In genomic region chr14:105858676-105859025, GRCh38 we compare ENCODE assay signal across 11 cellular contexts.
DNase-seq lines count a peak whose midpoint lies in the region; ATAC-seq, FAIRE-seq and TF ChIP-seq lines count a peak whose summit lies in the region.
"Had no signal": no experiment of that assay in that cellular context is flagged by ENCODE, and none has a peak within 500 bp of the region (broad histone marks: within the 10 kb centered on the region; RNA-seq: fewer than 3 reads in every experiment).

No MANE protein-coding gene starts in this region.

- ATAC-seq in HepG2 = peak; percentile 15; the same call in 2 of the 3 replicates
- ATAC-seq in aorta (ENCODE audit: low FRiP score) = no peak

- POLR2A ChIA-PET in HepG2 (lab: Yijun Ruan, JAX) = no interaction called here

- TF ChIP-seq POLR2A in HepG2 (IDR thresholded peaks at IDR 0.05; ENCODE audit: insufficient read depth in 1 of 2, low read depth in 2 of 2, low read length in 2 of 2) (no peak), breast epithelium (IDR thresholded peaks at IDR 0.05) (no peak)

- no TSS peak for BruUV-seq in HepG2 (replicated peaks; lab: Mats Ljungman, UMichigan)

- no peak overlapping the region for H3K4me3 ChIP-seq in left ventricle myocardium inferior
- no peak overlapping the region for H3K4me3 ChIP-seq in right atrium auricular region
- no peak overlapping the region for H3K4me3 ChIP-seq in HepG2 (replicated peaks in 1 of 3; ENCODE audit: insufficient read depth in 1 of 3, low read depth in 2 of 3, low read length in 3 of 3)
- no peak overlapping the region for H3K4me3 ChIP-seq in aorta (ENCODE audit: low read length in 2 of 2)
- no peak overlapping the region for H3K4me3 ChIP-seq in breast epithelium

- no peaks in the 10 kb centered on the region for H4K20me1 ChIP-seq in HepG2 (ENCODE audit: insufficient read depth, low read length)

- no peaks in the 10 kb centered on the region for H3K36me3 ChIP-seq in left ventricle myocardium inferior
- H3K36me3 ChIP-seq in right atrium auricular region = no peaks in the 10 kb centered on the region
- no peaks in the 10 kb centered on the region for H3K36me3 ChIP-seq in HepG2 (replicated peaks in 1 of 2; ENCODE audit: control insufficient read depth in 1 of 2, insufficient read depth in 2 of 2, low read length in 2 of 2)
- no peaks in the 10 kb centered on the region for H3K36me3 ChIP-seq in aorta (ENCODE audit: control insufficient read depth in 1 of 2, insufficient read depth in 2 of 2, low read length in 1 of 2)
- H3K36me3 ChIP-seq in breast epithelium = no peaks in the 10 kb centered on the region

- H3K27me3 ChIP-seq in left ventricle myocardium inferior (ENCODE audit: low read depth) = peaks cover 29% of the 10 kb centered on the region
- H3K27me3 ChIP-seq in right atrium auricular region = no peaks in the 10 kb centered on the region
- peaks cover 11 to 35% of the 10 kb centered on the region in 2 experiments; a peak in 4 of 5 replicates for H3K27me3 ChIP-seq in HepG2 (ENCODE audit: control insufficient read depth in 1 of 2, insufficient read depth in 2 of 2, low read length in 2 of 2)
- H3K27me3 ChIP-seq in aorta (ENCODE audit: control insufficient read depth in 1 of 2, insufficient read depth in 2 of 2, low read length in 1 of 2) = no peaks in the 10 kb centered on the region
- peaks cover 0 to under 1% of the 10 kb centered on the region in 2 donors for H3K27me3 ChIP-seq in breast epithelium

- no peaks in the 10 kb centered on the region for H3K9me3 ChIP-seq in left ventricle myocardium inferior (replicated peaks)
- no peaks in the 10 kb centered on the region for H3K9me3 ChIP-seq in right atrium auricular region
- no peaks in the 10 kb centered on the region for H3K9me3 ChIP-seq in HepG2 (ENCODE audit: low read length)
- H3K9me3 ChIP-seq in aorta (ENCODE audit: control insufficient read depth, low read length) = no peaks in the 10 kb centered on the region
- H3K9me3 ChIP-seq in breast epithelium = peaks cover 0 to 19% of the 10 kb centered on the region in 2 donors

- H3K27ac ChIP-seq in left ventricle myocardium inferior (replicated peaks) (no peak overlapping the region), right atrium auricular region (no peak overlapping the region), HepG2 (ENCODE audit: extremely low read length, insufficient read depth, low read length) (no peak overlapping the region), aorta (ENCODE audit: low read depth in 1 of 2, low read length in 2 of 2) (no peak overlapping the region), breast epithelium (no peak overlapping the region)

- TF ChIP-seq EP300 in HepG2 (IDR thresholded peaks at IDR 0.05; ENCODE audit: low read depth in 2 of 2, low read length in 2 of 2) (no peak), HepG2 (CRISPR knock-in tag; IDR thresholded peaks at IDR 0.05; ENCODE audit: borderline replicate concordance) (no peak)

- no peak overlapping the region for H3K9ac ChIP-seq in HepG2 (ENCODE audit: insufficient read depth, low read depth, low read length)

- H3K4me1 Mint-ChIP-seq in T-helper 2 cell treated with Interferon-gamma antibody and Interleukin-4, amounts not matched to agents 5 μg/mL and 100 μg/mL, for 36 hours (ENCODE audit: low read depth) = peaks cover 52% of the 10 kb centered on the region

- H3K4me1 ChIP-seq in left ventricle myocardium inferior (no peaks in the 10 kb centered on the region), right atrium auricular region (no peaks in the 10 kb centered on the region), HepG2 (ENCODE audit: insufficient read depth, low read length) (no peaks in the 10 kb centered on the region), aorta (ENCODE audit: control insufficient read depth in 1 of 2, insufficient read depth in 2 of 2, low read length in 2 of 2) (no peaks in the 10 kb centered on the region), breast epithelium (no peaks in the 10 kb centered on the region)

- intact Hi-C loops in left ventricle myocardium inferior (cut with micrococcal nuclease) (no loop called here), HepG2 (cut with micrococcal nuclease; ENCODE audit: unreplicated experiment) (no loop called here), aorta (cut with DNase I) (no loop called here), breast epithelium (cut with DNase I; ENCODE audit: low total_unique reads) (no loop called here)

- CTCF ChIA-PET in HepG2 (lab: Yijun Ruan, JAX; ENCODE audit: low intra/inter-chr PET ratio, low total read pairs) = no interaction called here

- H3K4me2 ChIP-seq in HepG2 (ENCODE audit: low read depth, low read length) = no peak overlapping the region

- no peaks in the 10 kb centered on the region for H3K79me2 ChIP-seq in HepG2 (ENCODE audit: insufficient read depth, low read length)

- TF ChIP-seq CTCF in left ventricle myocardium inferior (IDR thresholded peaks at IDR 0.05; ENCODE audit: borderline replicate concordance) = no peak
- TF ChIP-seq CTCF in right atrium auricular region (IDR thresholded peaks at IDR 0.05) = no peak
- no peak for TF ChIP-seq CTCF in HepG2 (CRISPR knock-in tag; IDR thresholded peaks at IDR 0.05)
- TF ChIP-seq CTCF in breast epithelium (IDR thresholded peaks at IDR 0.05) = no peak

- in situ Hi-C loops in HepG2 (cut with HindIII; ENCODE audit: extremely low pct_ligation_motif_present, low pct_unique_long_range_greater_than_20kb) = no loop called here

- peaks cover 5% of the 10 kb centered on the region for H3K36me3 Mint-ChIP-seq in T-helper 2 cell treated with Interferon-gamma antibody and Interleukin-4, amounts not matched to agents 5 μg/mL and 100 μg/mL, for 36 hours (ENCODE audit: low read depth)

- H3K27ac Mint-ChIP-seq in T-helper 2 cell treated with Interferon-gamma antibody and Interleukin-4, amounts not matched to agents 5 μg/mL and 100 μg/mL, for 36 hours = peak overlapping the region; percentile 87

- DNase-seq in left ventricle myocardium inferior (peak; percentile 7), right atrium auricular region (ENCODE audit: low spot score) (no peak), HepG2 (ENCODE audit: low spot score) (no peak), aorta (peak; percentile 33 to 45), GOT3 (lab: John Stamatoyannopoulos, UW) (no peak), breast epithelium (ENCODE audit: low spot score in 2 of 2) (no peak), SK-N-DZ (ENCODE audit: low spot score) (no peak)
- no peak for DNase-seq in T-helper 2 cell treated with Interferon-gamma antibody and Interleukin-4, amounts not matched to agents 5 μg/mL and 100 μg/mL, for 36 hours (ENCODE audit: low spot score)
- DNase-seq: NCI-H226, occipital lobe had no signal

- no peak overlapping the region for H2AFZ ChIP-seq in HepG2 (ENCODE audit: low read length)

- no peak for FAIRE-seq in HepG2 (lab: Jason Lieb, UNC)
- FAIRE-seq: G401.6 had no signal

- H3K4me3 Mint-ChIP-seq in T-helper 2 cell treated with Interferon-gamma antibody and Interleukin-4, amounts not matched to agents 5 μg/mL and 100 μg/mL, for 36 hours = peak overlapping the region; percentile 78

- WGBS in HepG2 (ENCODE audit: low lambda C conversion rate) = 0% methylated on average over 2 of the region's 4 CpGs
- 69 to 88% methylated on average over 2 to 4 of the region's 4 CpGs for WGBS in aorta, 2 donors

- peaks cover 11% of the 10 kb centered on the region for H3K27me3 Mint-ChIP-seq in T-helper 2 cell treated with Interferon-gamma antibody and Interleukin-4, amounts not matched to agents 5 μg/mL and 100 μg/mL, for 36 hours (ENCODE audit: low read depth)

- TF ChIP-seq RAD21 in HepG2 (CRISPR knock-in tag; IDR thresholded peaks at IDR 0.05) = no peak

- no peaks in the 10 kb centered on the region for H3K9me3 Mint-ChIP-seq in T-helper 2 cell treated with Interferon-gamma antibody and Interleukin-4, amounts not matched to agents 5 μg/mL and 100 μg/mL, for 36 hours

TF ChIP-seq in HepG2, 621 proteins besides CTCF, POLR2A, EP300 and RAD21:
- no peak for TF ChIP-seq ZNF546 (CRISPR knock-in tag; conservative IDR thresholded peaks at IDR 0.05)
- TF ChIP-seq PRPF4 (IDR thresholded peaks at IDR 0.05; ENCODE audit: low read depth, low read length, poor library complexity, severe bottlenecking) = no peak
- no peak for TF ChIP-seq ZNF749 (CRISPR knock-in tag; IDR thresholded peaks at IDR 0.05; ENCODE audit: borderline replicate concordance)
- TF ChIP-seq HES4 (CRISPR knock-in tag; IDR thresholded peaks at IDR 0.05; ENCODE audit: borderline replicate concordance) = no peak
- no peak for TF ChIP-seq ZNF256 (CRISPR knock-in tag; conservative IDR thresholded peaks at IDR 0.05)
- TF ChIP-seq PRDM15 (CRISPR knock-in tag; IDR thresholded peaks at IDR 0.05) = no peak
- TF ChIP-seq ZNF577 (CRISPR knock-in tag; IDR thresholded peaks at IDR 0.05; ENCODE audit: borderline replicate concordance, low read depth) = no peak
- no peak for TF ChIP-seq EZH2 (conservative IDR thresholded peaks at IDR 0.05; ENCODE audit: low read depth, low read length)

Comparison
In these comparisons a context has a peak if more than half of its experiments do, and no peak if none do; other contexts are left out.
1. DNase-seq: peak in left ventricle myocardium inferior (single experiment) and aorta (2 of 2); none in right atrium auricular region (single experiment), T-helper 2 cell treated with Interferon-gamma antibody and Interleukin-4, amounts not matched to agents 5 μg/mL and 100 μg/mL, for 36 hours (single experiment), HepG2 (single experiment), GOT3 (single experiment), breast epithelium (0 of 2) and SK-N-DZ (single experiment).